Comparison of ENCODE assay signal across 8 cellular contexts in genomic region chr11:65920035-65920802, GRCh38. TPM values are rescaled to one million over a fixed set of nuclear protein-coding genes. Genes with fewer than 3 reads are reported as not detected.
DNase-seq lines count a peak whose midpoint lies in the region; TF ChIP-seq lines count a peak whose summit lies in the region.

No MANE protein-coding gene starts in this region.

- no peaks in the 10 kb centered on the region for H3K9me3 Mint-ChIP-seq in HFFc6
- no peaks in the 10 kb centered on the region for H3K9me3 Mint-ChIP-seq in activated naive CD8-positive, alpha-beta T cell (ENCODE audit: low read depth)

- H3K27ac ChIP-seq in layer of hippocampus (ENCODE audit: low read depth, low read length) (peak overlapping the region; percentile 82), substantia nigra (ENCODE audit: low read depth, low read length, poor library complexity, severe bottlenecking) (peak overlapping the region; percentile 82)

- peak; percentile 11 for DNase-seq in AG20443 (ENCODE audit: low spot score)
- DNase-seq in HFFc6, result no peak
- peak in 2 of 49 donors; percentile 29 to 45 for DNase-seq in substantia nigra (lab: John Stamatoyannopoulos, UW)
- DNase-seq in GM13976 (ENCODE audit: low spot score), result no peak
- no peak for DNase-seq in NCI-H2107 treated with DMSO at 0.1 percent for 48 hours (lab: John Stamatoyannopoulos, UW; ENCODE audit: unreplicated experiment)
- DNase-seq in SK-N-DZ (ENCODE audit: low spot score), result no peak

- H3K27me3 Mint-ChIP-seq in HFFc6 (ENCODE audit: insufficient read depth), result peaks cover 4% of the 10 kb centered on the region
- no peaks in the 10 kb centered on the region for H3K27me3 Mint-ChIP-seq in activated naive CD8-positive, alpha-beta T cell

- H3K4me1 Mint-ChIP-seq in HFFc6 (ENCODE audit: low read depth), result peaks cover 38% of the 10 kb centered on the region
- peaks cover 37% of the 10 kb centered on the region for H3K4me1 Mint-ChIP-seq in activated naive CD8-positive, alpha-beta T cell (ENCODE audit: low read depth)

- no peaks in the 10 kb centered on the region for H3K27me3 ChIP-seq in layer of hippocampus (ENCODE audit: control insufficient read depth, insufficient read depth, low read length)

- peak overlapping the region; percentile 94 for H3K4me3 Mint-ChIP-seq in HFFc6
- peak overlapping the region; percentile 92 for H3K4me3 Mint-ChIP-seq in activated naive CD8-positive, alpha-beta T cell

- H3K27ac Mint-ChIP-seq in HFFc6, result peak overlapping the region; percentile 81
- peak overlapping the region; percentile 75 for H3K27ac Mint-ChIP-seq in activated naive CD8-positive, alpha-beta T cell

- H3K36me3 Mint-ChIP-seq in HFFc6 (ENCODE audit: low read depth), result peaks cover 50% of the 10 kb centered on the region
- H3K36me3 Mint-ChIP-seq in activated naive CD8-positive, alpha-beta T cell, result no peaks in the 10 kb centered on the region

- TF ChIP-seq CTCF in HFFc6 (IDR thresholded peaks at IDR 0.05) (no peak), GM13976 (IDR thresholded peaks at IDR 0.05; ENCODE audit: borderline replicate concordance, control extremely low read depth, extremely low read depth, insufficient read depth, missing control alignments) (no peak)

- in situ Hi-C loops in GM13976 (cut with MboI; ENCODE audit: low sequenced_read_pairs, unreplicated experiment), result no loop called here

RNA-seq across cellular contexts. Expression of gene DRAP1, which starts 1.0 kb away (rescaled TPM):
- 100 to 1,000 TPM; 362 to 687 (median 615) TPM for total RNA-seq in HFFc6 (2021; fragmentation: NEBNext Ultra II Directional; extraction: Animal tissue kit (Norgen Biotek cat#: 25700))
- 63.8 and 70.1 TPM in 2 replicates for polyA plus RNA-seq in SK-N-DZ (2014; cell fraction: cytosol; rRNA removed)
- 69.2 and 74.1 TPM in 2 replicates for polyA plus RNA-seq in SK-N-DZ (2014; cell fraction: nucleus; rRNA removed)

RNA-seq across cellular contexts. Expression of gene C11orf68, which starts 1.4 kb away (rescaled TPM):
- 10 to 100 TPM; 79.0 to 94.6 (median 85.0) TPM for total RNA-seq in HFFc6 (2021; fragmentation: NEBNext Ultra II Directional; extraction: Animal tissue kit (Norgen Biotek cat#: 25700))
- 13.3 and 20.3 TPM in 2 replicates for polyA plus RNA-seq in SK-N-DZ (2014; cell fraction: cytosol; rRNA removed)
- polyA plus RNA-seq in SK-N-DZ (2014; cell fraction: nucleus; rRNA removed), result 9.9 and 10.5 TPM in 2 replicates

RNA-seq across cellular contexts. Expression of gene FOSL1, which starts 20.0 kb away (rescaled TPM):
- 100 to 1,000 TPM; 134 to 275 (median 234) TPM for total RNA-seq in HFFc6 (2021; fragmentation: NEBNext Ultra II Directional; extraction: Animal tissue kit (Norgen Biotek cat#: 25700))
- polyA plus RNA-seq in SK-N-DZ (2014; cell fraction: cytosol; rRNA removed), result not detected in 2 replicates
- polyA plus RNA-seq in SK-N-DZ (2014; cell fraction: nucleus; rRNA removed), result not detected in 2 replicates

RNA-seq across cellular contexts. Expression of gene TSGA10IP, which starts 25.1 kb away (rescaled TPM):
- under 1 TPM in 1 of 6 experiments, not detected in 5; 0.23 TPM for total RNA-seq in HFFc6 (2021; fragmentation: NEBNext Ultra II Directional; extraction: Animal tissue kit (Norgen Biotek cat#: 25700))
- polyA plus RNA-seq in SK-N-DZ (2014; cell fraction: cytosol; rRNA removed), result 0.48 TPM in 1 of 2 replicates, not detected in the other
- polyA plus RNA-seq in SK-N-DZ (2014; cell fraction: nucleus; rRNA removed), result 1.5 and 3.2 TPM in 2 replicates

RNA-seq across cellular contexts. Expression of gene CCDC85B, which starts 29.7 kb away (rescaled TPM):
- 100 to 1,000 TPM in 2 of 6 experiments, 10 to 100 TPM in 4; 78.9 to 112 (median 87.7) TPM for total RNA-seq in HFFc6 (2021; fragmentation: NEBNext Ultra II Directional; extraction: Animal tissue kit (Norgen Biotek cat#: 25700))
- polyA plus RNA-seq in SK-N-DZ (2014; cell fraction: cytosol; rRNA removed), result 23.0 and 33.6 TPM in 2 replicates
- polyA plus RNA-seq in SK-N-DZ (2014; cell fraction: nucleus; rRNA removed), result 25.6 and 28.1 TPM in 2 replicates
